15 cellular contexts compared by ENCODE assay signal in genomic region chr16:80681436-80681835, GRCh38.
"Had no signal": no experiment of that assay in that cellular context is flagged by ENCODE, and none has a peak within 500 bp of the region (broad histone marks: within the 10 kb centered on the region; RNA-seq: fewer than 3 reads in every experiment).

No MANE protein-coding gene starts in this region.

- H3K27me3 Mint-ChIP-seq: naive thymus-derived CD8-positive, alpha-beta T cell had no signal

- H3K27me3 ChIP-seq: heart left ventricle, neutrophil, right atrium auricular region, testis, tibial nerve, upper lobe of right lung, vagina had no signal

- H3K4me3 Mint-ChIP-seq: naive thymus-derived CD8-positive, alpha-beta T cell had no signal

- H3K27ac ChIP-seq: heart left ventricle, neutrophil, right atrium auricular region, testis, tibial nerve, upper lobe of right lung, vagina had no signal

- ATAC-seq: heart left ventricle; mucosa of descending colon; naive thymus-derived CD8-positive, alpha-beta T cell; upper lobe of right lung had no signal

- DNase-seq: erythroblast; heart left ventricle; kidney glomerular epithelial cell; mammary epithelial cell; mucosa of descending colon; naive thymus-derived CD8-positive, alpha-beta T cell; stimulated activated CD4-positive, alpha-beta T cell treated with anti-CD3 and anti-CD28 coated beads, Interleukin-2, amount 100 ng/mL, for 48 hours; stimulated activated naive CD4-positive, alpha-beta T cell treated with Interleukin-2 at 50 U/mL for 16 hours; testis; upper lobe of right lung had no signal

- H3K4me3 ChIP-seq: heart left ventricle, mucosa of descending colon, right atrium auricular region, smooth muscle cell, testis, tibial nerve, upper lobe of right lung, vagina had no signal
